Comparison of ENCODE assay signal across 8 cellular contexts in genomic region chr17:30336369-30337171, GRCh38. TPM values are rescaled to one million over a fixed set of nuclear protein-coding genes. Genes with fewer than 3 reads are reported as not detected.
DNase-seq lines count a peak whose midpoint lies in the region; ATAC-seq and TF ChIP-seq lines count a peak whose summit lies in the region.

No MANE protein-coding gene starts in this region.

- H3K4me3 ChIP-seq in IMR-90 (ENCODE audit: insufficient read depth, low read depth, low read length) (no peak overlapping the region), PC-9 (no peak overlapping the region), gastroesophageal sphincter (no peak overlapping the region)

- no peaks in the 10 kb centered on the region for H3K36me3 Mint-ChIP-seq in activated T-cell treated with anti-CD3 and anti-CD28 coated beads, Interleukin-2, amount 50 U/mL, for 72 hours (ENCODE audit: insufficient read depth in 2 of 2)

- H3K18ac ChIP-seq in IMR-90 (ENCODE audit: low read depth, low read length), result no peak overlapping the region

- H3K4me1 Mint-ChIP-seq in activated T-cell treated with anti-CD3 and anti-CD28 coated beads, Interleukin-2, amount 50 U/mL, for 72 hours (ENCODE audit: low read depth), result peaks cover 49% of the 10 kb centered on the region

- ATAC-seq in IMR-90 (ENCODE audit: low read depth) (no peak), gastroesophageal sphincter (no peak), GM19452 (IDR thresholded peaks at IDR 0.05; ENCODE audit: unreplicated experiment) (no peak)
- ATAC-seq in activated T-cell treated with anti-CD3 and anti-CD28 coated beads, Interleukin-2, amount 50 U/mL, for 72 hours (replicated peaks in 1 of 2), result peak; percentile 15 to 17

- no peak overlapping the region for H3K14ac ChIP-seq in IMR-90 (replicated peaks; ENCODE audit: low read depth, low read length)

- no peaks in the 10 kb centered on the region for H3K79me1 ChIP-seq in IMR-90 (ENCODE audit: low read depth in 1 of 2, low read length in 2 of 2)

- H2AK9ac ChIP-seq in IMR-90 (replicated peaks; ENCODE audit: low read depth, low read length, poor library complexity), result no peak overlapping the region

- H3K9ac ChIP-seq in IMR-90 (ENCODE audit: low read depth, low read length), result no peak overlapping the region

- H3K4me2 ChIP-seq in IMR-90 (ENCODE audit: low read depth, low read length) (no peak overlapping the region), PC-9 (no peak overlapping the region)

- no peaks in the 10 kb centered on the region for H3K9me2 ChIP-seq in PC-9 (ENCODE audit: insufficient read depth)

- H3K79me2 ChIP-seq in PC-9 (ENCODE audit: low read depth), result no peaks in the 10 kb centered on the region

- peaks cover 2% of the 10 kb centered on the region for H3K9me1 ChIP-seq in IMR-90 (ENCODE audit: insufficient read depth, low read length)

- 40% methylated on average over 1 of the region's 8 CpGs; no CpG with 5 or more reads in 1 of the 2 experiments for WGBS in IMR-90 (ENCODE audit: extremely low coverage in 2 of 2, insufficient read length in 1 of 2), 2 experiments
- WGBS in gastroesophageal sphincter (ENCODE audit: low coverage in 1 of 2), 2 donors, result 48 to 59% methylated on average over 8 of the region's 8 CpGs

- H4K91ac ChIP-seq in IMR-90 (ENCODE audit: insufficient read depth, low read depth, low read length), result no peak overlapping the region

- H2BK20ac ChIP-seq in IMR-90 (ENCODE audit: low read depth, low read length), result no peak overlapping the region

- intact Hi-C loops in IMR-90 (cut with micrococcal nuclease), result no loop called here
- intact Hi-C loops in PC-9 (cut with micrococcal nuclease; ENCODE audit: unreplicated experiment), result loop anchor here (1.0 kb wide), 1 partner anchor 232 kb away; no protein-coding TSS in a partner anchor

- POLR2A ChIA-PET in IMR-90 (lab: Charles Lee; ENCODE audit: unreplicated experiment) (no interaction called here), PC-9 (lab: Charles Lee; ENCODE audit: unreplicated experiment) (no interaction called here)

- CTCF ChIA-PET in IMR-90 (lab: Yijun Ruan, JAX) (interaction anchor here (0.6 to 1.0 kb wide), 6 partner anchors 9 to 232 kb away, joined by 3 to 5 read pairs (median 4); partner anchors contain the start of gene BLMH), PC-9 (lab: Charles Lee) (interaction anchor here (0.5 to 1.8 kb wide), 13 partner anchors 8 to 1805 kb away, joined by 3 to 18 read pairs (median 4); no protein-coding TSS in a partner anchor)

- H3K36me3 ChIP-seq in IMR-90 (ENCODE audit: control insufficient read depth, insufficient read depth, low read length), result no peaks in the 10 kb centered on the region
- H3K36me3 ChIP-seq in PC-9 (ENCODE audit: low read depth), result no peaks in the 10 kb centered on the region
- no peaks in the 10 kb centered on the region for H3K36me3 ChIP-seq in gastroesophageal sphincter

- H3K9me3 Mint-ChIP-seq in activated T-cell treated with anti-CD3 and anti-CD28 coated beads, Interleukin-2, amount 50 U/mL, for 72 hours, result peaks cover 0 to 2% of the 10 kb centered on the region in 2 donors

- H3K27me3 ChIP-seq in IMR-90 (ENCODE audit: control insufficient read depth, insufficient read depth, low read length) (no peaks in the 10 kb centered on the region), PC-9 (ENCODE audit: insufficient read depth, low read depth) (no peaks in the 10 kb centered on the region), gastroesophageal sphincter (no peaks in the 10 kb centered on the region)

- no peak overlapping the region for H3K4ac ChIP-seq in IMR-90 (ENCODE audit: low read depth, low read length)

- no peak overlapping the region for H4K8ac ChIP-seq in IMR-90 (ENCODE audit: low read depth in 2 of 2, low read length in 2 of 2)

- TF ChIP-seq EP300 in gastroesophageal sphincter (IDR thresholded peaks at IDR 0.05), result no peak

- dilution Hi-C loops in IMR-90 (cut with HindIII; ENCODE audit: low sequenced_read_pairs, unreplicated experiment), result no loop called here

- no peak overlapping the region for H4K5ac ChIP-seq in IMR-90 (ENCODE audit: low read depth, low read length)

- H2AK5ac ChIP-seq in IMR-90 (ENCODE audit: low read depth, low read length), result no peak overlapping the region

- no peaks in the 10 kb centered on the region for H3K27me3 Mint-ChIP-seq in activated T-cell treated with anti-CD3 and anti-CD28 coated beads, Interleukin-2, amount 50 U/mL, for 72 hours (ENCODE audit: low read depth)

- TF ChIP-seq POLR2A in IMR-90 (IDR thresholded peaks at IDR 0.05; ENCODE audit: low read depth, low read length), result no peak
- no peak for TF ChIP-seq POLR2A in gastroesophageal sphincter (IDR thresholded peaks at IDR 0.05)

- no peak overlapping the region for H3K27ac Mint-ChIP-seq in activated T-cell treated with anti-CD3 and anti-CD28 coated beads, Interleukin-2, amount 50 U/mL, for 72 hours

- H3K27ac ChIP-seq in IMR-90 (ENCODE audit: insufficient read depth, low read length) (no peak overlapping the region), PC-9 (no peak overlapping the region), gastroesophageal sphincter (no peak overlapping the region)

- BruUV-seq in IMR-90 (replicated peaks; lab: Mats Ljungman, UMichigan) (no TSS peak), PC-9 (replicated peaks; lab: Mats Ljungman, UMichigan) (no TSS peak)

- no peak overlapping the region for H2BK5ac ChIP-seq in IMR-90 (ENCODE audit: low read depth, low read length, poor library complexity, severe bottlenecking)

- H3K4me3 Mint-ChIP-seq in activated T-cell treated with anti-CD3 and anti-CD28 coated beads, Interleukin-2, amount 50 U/mL, for 72 hours, result no peak overlapping the region

- H3K9me3 ChIP-seq in IMR-90 (ENCODE audit: control insufficient read depth, insufficient read depth, low read length) (no peaks in the 10 kb centered on the region), PC-9 (ENCODE audit: insufficient read depth, low read depth) (no peaks in the 10 kb centered on the region), gastroesophageal sphincter (no peaks in the 10 kb centered on the region)

- H2AFZ ChIP-seq in IMR-90 (replicated peaks; ENCODE audit: low read length, poor library complexity), result no peak overlapping the region
- no peak overlapping the region for H2AFZ ChIP-seq in PC-9

- in situ Hi-C loops in IMR-90 (cut with MboI; ENCODE audit: low sequenced_read_pairs), result no loop called here

- DNase-seq in DMS 273 (lab: John Stamatoyannopoulos, UW; ENCODE audit: unreplicated experiment) (peak; percentile 83), IMR-90 (peak; percentile 59), PC-9 (peak; percentile 41 to 45), retina (no peak)
- DNase-seq in activated T-cell treated with anti-CD3 and anti-CD28 coated beads, Interleukin-2, amount 50 U/mL, for 72 hours, result peak; percentile 64 to 71
- peak; percentile 43 for DNase-seq in stimulated activated CD4-positive, alpha-beta T cell treated with anti-CD3 and anti-CD28 coated beads, Interleukin-2, amount 100 ng/mL, for 4 hours (ENCODE audit: low read depth)

- TF ChIP-seq CTCF in IMR-90 (conservative IDR thresholded peaks at IDR 0.05; ENCODE audit: low read depth, low read length), result peak; percentile 55
- peak; percentile 96 for TF ChIP-seq CTCF in PC-9 (conservative IDR thresholded peaks at IDR 0.05)
- peak; percentile 31 to 47 (median 39) for TF ChIP-seq CTCF in gastroesophageal sphincter (IDR thresholded peaks at IDR 0.05)

- peaks cover 7% of the 10 kb centered on the region; the same call in 1 of the 2 replicates for H3F3A ChIP-seq in PC-9 (ENCODE audit: insufficient read depth, low read depth)

- no peak overlapping the region for H3K56ac ChIP-seq in IMR-90 (ENCODE audit: extremely low read depth, insufficient read depth, low read length)

- peak; percentile 59 for TF ChIP-seq RAD21 in IMR-90 (IDR thresholded peaks at IDR 0.05; ENCODE audit: low read length)

- peaks cover 10% of the 10 kb centered on the region for H3K4me1 ChIP-seq in IMR-90 (ENCODE audit: control insufficient read depth, insufficient read depth, low read length)
- peaks cover 25% of the 10 kb centered on the region for H3K4me1 ChIP-seq in PC-9 (replicated peaks; ENCODE audit: insufficient read depth)
- H3K4me1 ChIP-seq in gastroesophageal sphincter, result peaks cover 0 to 21% (median 5%) of the 10 kb centered on the region in 3 donors

- H4K20me1 ChIP-seq in IMR-90 (ENCODE audit: insufficient read depth, low read length), result no peaks in the 10 kb centered on the region
- no peaks in the 10 kb centered on the region for H4K20me1 ChIP-seq in PC-9 (ENCODE audit: insufficient read depth)

- no peak overlapping the region for H3K23ac ChIP-seq in IMR-90 (ENCODE audit: low read depth, low read length)

- no peak overlapping the region for H2BK15ac ChIP-seq in IMR-90 (ENCODE audit: low read depth, low read length)

- no peak overlapping the region for H2BK120ac ChIP-seq in IMR-90 (ENCODE audit: low read depth, low read length)

TF ChIP-seq in IMR-90, 13 proteins besides CTCF, POLR2A, EP300 and RAD21 (continues in another document):
- no peak for TF ChIP-seq RCOR1 (IDR thresholded peaks at IDR 0.05; ENCODE audit: insufficient replicate concordance, low read length)

RNA-seq across cellular contexts. Expression of gene TMIGD1, which starts 2.7 kb away (rescaled TPM):
- not detected in 2 replicates for total RNA-seq in IMR-90 (2012; rRNA removed)
- not detected in 2 replicates for polyA plus RNA-seq in IMR-90 (2012; rRNA removed)
- not detected in 2 replicates for polyA plus RNA-seq in IMR-90 (2012; cell fraction: cytosol; rRNA removed)
- not detected in 2 replicates for polyA plus RNA-seq in IMR-90 (2012; cell fraction: nucleus; rRNA removed; ENCODE audit: low replicate concordance)
- total RNA-seq in PC-9 (2021), result not detected in 2 replicates
- total RNA-seq in activated T-cell treated with anti-CD3 and anti-CD28 coated beads, Interleukin-2, amount 50 U/mL, for 72 hours, result not detected
- not detected for total RNA-seq in gastroesophageal sphincter

RNA-seq across cellular contexts. Expression of gene CPD, which starts 42.2 kb away (rescaled TPM):
- total RNA-seq in IMR-90 (2012; rRNA removed) (78.0 and 94.5 TPM in 2 replicates), PC-9 (2021) (44.7 and 55.0 TPM in 2 replicates), gastroesophageal sphincter (100 to 1,000 TPM in 1 of 4 donors, 10 to 100 TPM in 3; 37.8 to 103 (median 57.5) TPM)
- 18.5 and 23.4 TPM in 2 replicates for polyA plus RNA-seq in IMR-90 (2012; rRNA removed)
- 5.6 and 7.8 TPM in 2 replicates for polyA plus RNA-seq in IMR-90 (2012; cell fraction: cytosol; rRNA removed)
- 3.5 and 16.3 TPM in 2 replicates for polyA plus RNA-seq in IMR-90 (2012; cell fraction: nucleus; rRNA removed; ENCODE audit: low replicate concordance)
- 10 to 100 TPM; 46.5 to 46.8 TPM for total RNA-seq in activated T-cell treated with anti-CD3 and anti-CD28 coated beads, Interleukin-2, amount 50 U/mL, for 72 hours

RNA-seq across cellular contexts. Expression of gene BLMH, which starts 44.8 kb away (rescaled TPM):
- total RNA-seq in IMR-90 (2012; rRNA removed), result 20.8 and 27.2 TPM in 2 replicates
- polyA plus RNA-seq in IMR-90 (2012; rRNA removed), result 11.8 and 17.3 TPM in 2 replicates
- polyA plus RNA-seq in IMR-90 (2012; cell fraction: cytosol; rRNA removed), result 7.4 and 10.0 TPM in 2 replicates
- polyA plus RNA-seq in IMR-90 (2012; cell fraction: nucleus; rRNA removed; ENCODE audit: low replicate concordance), result 14.0 and 14.3 TPM in 2 replicates
- total RNA-seq in PC-9 (2021), result 20.7 and 23.4 TPM in 2 replicates
- 10 to 100 TPM; 49.5 to 63.9 TPM for total RNA-seq in activated T-cell treated with anti-CD3 and anti-CD28 coated beads, Interleukin-2, amount 50 U/mL, for 72 hours
- 10 to 100 TPM; 17.8 to 29.3 (median 20.7) TPM for total RNA-seq in gastroesophageal sphincter

Comparison
In these comparisons a context has a peak if more than half of its experiments do, and no peak if none do; other contexts are left out.
1. ATAC-seq: peak in activated T-cell treated with anti-CD3 and anti-CD28 coated beads, Interleukin-2, amount 50 U/mL, for 72 hours (2 of 2); none in IMR-90 (single experiment), gastroesophageal sphincter (single experiment) and GM19452 (single experiment).
2. CTCF ChIP-seq: peak in every context shown above with its lines; median percentile 96 in PC-9; 55 in IMR-90; 39 in gastroesophageal sphincter.